Comparison of ENCODE assay signal across 8 cellular contexts in genomic region chr17:40326832-40327199, GRCh38. TPM values are rescaled to one million over a fixed set of nuclear protein-coding genes. Genes with fewer than 3 reads are reported as not detected.
DNase-seq lines count a peak whose midpoint lies in the region; ATAC-seq and TF ChIP-seq lines count a peak whose summit lies in the region.

No MANE protein-coding gene starts in this region.

- peak overlapping the region; percentile 48 to 66 (median 61) for H3K9ac ChIP-seq in skeletal muscle tissue (ENCODE audit: low read depth in 1 of 3, low read length in 3 of 3)

- H3K9me3 Mint-ChIP-seq in T-cell (no peaks in the 10 kb centered on the region), immature natural killer cell (peaks cover 0 to 4% (median 2%) of the 10 kb centered on the region in 6 donors)

- no peaks in the 10 kb centered on the region for H3K27me3 Mint-ChIP-seq in T-cell
- H3K27me3 Mint-ChIP-seq in immature natural killer cell (ENCODE audit: low read depth in 3 of 3), result peaks cover 22 to 29% (median 22%) of the 10 kb centered on the region in 3 donors

- H3K4me1 Mint-ChIP-seq in T-cell (peaks cover 92 to 99% (median 96%) of the 10 kb centered on the region in 3 donors), immature natural killer cell (peaks cover 86 to 89% of the 10 kb centered on the region in 2 donors)

- POLR2A ChIA-PET in T-cell (lab: Charles Lee), result interaction anchor here (0.6 to 1.8 kb wide), 6 partner anchors 14 to 186 kb away, joined by 3 to 20 read pairs (median 4); partner anchors contain the start of gene CASC3 (in 1 of the 2)

- peaks cover 12% of the 10 kb centered on the region for H3K36me3 Mint-ChIP-seq in T-cell
- H3K36me3 Mint-ChIP-seq in immature natural killer cell, result peaks cover 4 to 8% (median 7%) of the 10 kb centered on the region in 3 donors

- peak overlapping the region; percentile 79 to 91 (median 89) for H3K4me3 Mint-ChIP-seq in T-cell
- peak overlapping the region; percentile 69 to 88 (median 78) for H3K4me3 Mint-ChIP-seq in immature natural killer cell

- ATAC-seq in T-cell (replicated peaks in 1 of 4), result no peak
- ATAC-seq in HG03565 (IDR thresholded peaks at IDR 0.05; ENCODE audit: unreplicated experiment), result no peak
- no peak for ATAC-seq in HG03439 (IDR thresholded peaks at IDR 0.05; ENCODE audit: unreplicated experiment)

- TF ChIP-seq CTCF in GM12865 (IDR thresholded peaks at IDR 0.05; ENCODE audit: insufficient read depth, low read depth, low read length, missing control alignments), result no peak

- H3K9me3 ChIP-seq in skeletal muscle tissue (ENCODE audit: control insufficient read depth in 3 of 3, low read length in 3 of 3), result no peaks in the 10 kb centered on the region

- CTCF ChIA-PET in T-cell (lab: Charles Lee), result interaction anchor here in 1 of 2 donors (0.5 to 1.2 kb wide), 3 partner anchors 10 to 1362 kb away, joined by 3 to 9 read pairs (median 3); partner anchors contain the start of gene EIF1

- H3K27ac Mint-ChIP-seq in T-cell, result peak overlapping the region; percentile 99 to 100
- peak overlapping the region; percentile 92 to 100 (median 98) for H3K27ac Mint-ChIP-seq in immature natural killer cell

- H3K4me3 ChIP-seq in GM12865 (ENCODE audit: low read depth, low read length), result peak overlapping the region; percentile 96
- peak overlapping the region in 2 of 3 donors; percentile 7 to 45 for H3K4me3 ChIP-seq in skeletal muscle tissue (ENCODE audit: low read length in 3 of 3)

- H3K27ac ChIP-seq in skeletal muscle tissue (ENCODE audit: low read depth, low read length), result peak overlapping the region; percentile 81

- peaks cover 0 to 2% (median 0%) of the 10 kb centered on the region in 3 donors for H3K36me3 ChIP-seq in skeletal muscle tissue (ENCODE audit: control insufficient read depth in 3 of 3, insufficient read depth in 3 of 3, low read length in 3 of 3)

- peaks cover 93 to 99% (median 94%) of the 10 kb centered on the region in 3 donors for H3K4me1 ChIP-seq in skeletal muscle tissue (ENCODE audit: control insufficient read depth in 3 of 3, insufficient read depth in 3 of 3, low read length in 3 of 3)

- no peak for DNase-seq in GM12865 (ENCODE audit: low read depth)
- no peak for DNase-seq in T-cell
- DNase-seq in immature natural killer cell, result no peak
- DNase-seq in dedifferentiated amniotic fluid mesenchymal stem cell (ENCODE audit: extremely low spot score), result no peak
- DNase-seq in H4 (ENCODE audit: low spot score), result no peak

- H3K27me3 ChIP-seq in skeletal muscle tissue (ENCODE audit: control insufficient read depth in 3 of 3, insufficient read depth in 3 of 3, low read length in 3 of 3), result no peaks in the 10 kb centered on the region

RNA-seq across cellular contexts. Expression of gene RARA, which starts 17.8 kb away (rescaled TPM):
- total RNA-seq in T-cell (10 to 100 TPM; 46.8 to 90.7 (median 69.1) TPM), skeletal muscle tissue (17.2 TPM)
- polyA plus RNA-seq in immature natural killer cell, result 10 to 100 TPM in 1 of 3 donors, 1 to 10 TPM in 2; 4.6 to 12.1 (median 4.6) TPM
- total RNA-seq in H4 (2014; rRNA removed; shearing (Covaris generic)), result 17.7 and 19.7 TPM in 2 replicates

RNA-seq across cellular contexts. Expression of gene GJD3, which starts 37.7 kb away (rescaled TPM):
- not detected for total RNA-seq in T-cell
- under 1 TPM in 2 of 3 donors, not detected in 1; 0.40 to 0.68 TPM for polyA plus RNA-seq in immature natural killer cell
- total RNA-seq in skeletal muscle tissue, result 0.52 TPM
- not detected in 2 replicates for total RNA-seq in H4 (2014; rRNA removed; shearing (Covaris generic))

RNA-seq across cellular contexts. Expression of gene CDC6, which starts 39.1 kb away (rescaled TPM):
- total RNA-seq in T-cell (1 to 10 TPM; 1.3 to 3.2 (median 2.1) TPM), skeletal muscle tissue (4.2 TPM)
- 1 to 10 TPM in 2 of 3 donors, under 1 TPM in 1; 0.81 to 1.8 (median 1.5) TPM for polyA plus RNA-seq in immature natural killer cell
- total RNA-seq in H4 (2014; rRNA removed; shearing (Covaris generic)), result 48.0 and 62.5 TPM in 2 replicates
